8 cellular contexts compared by ENCODE assay signal in the genomic region with DNA sequence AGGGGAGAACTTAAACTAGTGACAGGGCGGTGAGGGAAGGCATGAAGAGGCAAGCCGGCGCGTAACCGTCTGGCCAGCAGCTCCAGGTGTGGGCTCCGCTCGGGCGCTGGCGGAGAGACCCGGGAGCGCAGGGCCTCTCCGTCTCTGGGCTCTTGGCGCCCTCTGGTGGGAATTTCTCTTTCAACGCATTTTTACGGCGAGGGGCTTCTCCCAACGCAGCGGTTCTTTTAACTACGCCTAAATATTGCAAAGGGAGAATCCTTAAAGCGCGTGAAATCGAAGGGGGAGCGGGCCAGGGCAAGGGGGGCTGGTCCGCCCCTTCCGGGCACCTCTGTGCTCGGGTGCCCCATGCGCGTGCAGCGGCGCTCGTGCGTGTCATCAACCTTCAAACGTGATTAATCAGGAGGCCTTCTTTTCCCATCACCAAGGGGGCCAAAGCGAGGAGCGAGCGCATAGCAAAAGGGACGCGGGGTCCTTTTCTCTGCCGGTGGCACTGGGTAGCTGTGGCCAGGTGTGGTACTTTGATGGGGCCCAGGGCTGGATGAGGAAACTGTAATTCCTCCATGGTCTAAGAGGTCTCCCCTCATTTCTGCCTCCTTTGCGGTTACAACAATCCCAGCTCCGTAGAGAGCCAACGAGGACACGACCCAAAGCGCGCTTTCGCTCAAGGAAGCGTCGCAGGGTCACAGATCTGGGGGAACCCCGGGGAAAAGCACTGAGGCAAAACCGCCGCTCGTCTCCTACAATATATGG. TPM values are rescaled to one million over a fixed set of nuclear protein-coding genes. Genes with fewer than 3 reads are reported as not detected.
DNase-seq lines count a peak whose midpoint lies in the region; ATAC-seq, FAIRE-seq and TF ChIP-seq lines count a peak whose summit lies in the region.

No MANE protein-coding gene starts in this region.

- H3K27me3 ChIP-seq in SU-DHL-6 (ENCODE audit: low read length) = no peaks in the 10 kb centered on the region
- H3K27me3 ChIP-seq in iPS DF 6.9 (ENCODE audit: control insufficient read depth, insufficient read depth, low read length) = peaks cover 60% of the 10 kb centered on the region

- no peaks in the 10 kb centered on the region for H4K20me1 ChIP-seq in SU-DHL-6 (ENCODE audit: low read depth, low read length)

- H3K79me2 ChIP-seq in SU-DHL-6 (ENCODE audit: insufficient read depth, low read length) = no peaks in the 10 kb centered on the region

- H3K9me3 ChIP-seq in A549 (no peaks in the 10 kb centered on the region), SU-DHL-6 (ENCODE audit: insufficient read depth, low read length) (no peaks in the 10 kb centered on the region), iPS DF 6.9 (ENCODE audit: control insufficient read depth, insufficient read depth, low read length) (no peaks in the 10 kb centered on the region)

- H3K27ac ChIP-seq in A549 = no peak overlapping the region
- H3K27ac ChIP-seq in SU-DHL-6 (ENCODE audit: low read depth, low read length) = no peak overlapping the region
- no peak overlapping the region for H3K27ac ChIP-seq in iPS DF 6.9 (ENCODE audit: low read length)

- H3K4me3 ChIP-seq in A549 (peak overlapping the region; percentile 43), SU-DHL-6 (ENCODE audit: insufficient read depth, low read length, poor library complexity, severe bottlenecking) (no peak overlapping the region), iPS DF 6.9 (ENCODE audit: low read length) (peak overlapping the region; percentile 22; the same call in 1 of the 2 replicates), skeletal muscle cell (ENCODE audit: low read depth, low read length) (peak overlapping the region; percentile 33)

- no peak for FAIRE-seq in A549 (lab: Jason Lieb, UNC)

- WGBS in A549 (ENCODE audit: missing lambda C conversion rate) = 6% methylated on average over 50 of the region's 52 CpGs
- no CpG with 5 or more reads among the region's 52 CpGs for WGBS in iPS DF 6.9 (ENCODE audit: insufficient coverage, insufficient read length)

- no peak overlapping the region for H3K9ac ChIP-seq in SU-DHL-6 (ENCODE audit: low read length)

- TF ChIP-seq EP300 in A549 (IDR thresholded peaks at IDR 0.05) = no peak

- H3K4me2 ChIP-seq in A549 (peak overlapping the region; percentile 98), SU-DHL-6 (ENCODE audit: low read depth, low read length, poor library complexity, severe bottlenecking) (peak overlapping the region; percentile 22)

- peak; percentile 51 to 80 for ATAC-seq in A549
- ATAC-seq in GM18502 (IDR thresholded peaks at IDR 0.05; ENCODE audit: poor library complexity, unreplicated experiment) = peak; percentile 46
- no peak for ATAC-seq in GM19397 (IDR thresholded peaks at IDR 0.05; ENCODE audit: unreplicated experiment)

- TF ChIP-seq POLR2A in A549 (IDR thresholded peaks at IDR 0.05; ENCODE audit: low read length) = no peak

- DNase-seq in A549 (ENCODE audit: low read depth in 1 of 2, low spot score in 1 of 2) (peak; percentile 67), NCI-H1092 (lab: John Stamatoyannopoulos, UW) (peak; percentile 67), amniotic epithelial cell (ENCODE audit: low read depth) (peak; percentile 36), iPS DF 6.9 (ENCODE audit: low read depth, low spot score) (no peak), skeletal muscle cell (ENCODE audit: low read depth) (no peak)

- POLR2A ChIA-PET in A549 (lab: Yijun Ruan, JAX) = no interaction called here

- CTCF ChIA-PET in A549 (lab: Yijun Ruan, JAX) = interaction anchor here (0.6 to 6.8 kb wide), 48 partner anchors 8 to 1368 kb away, joined by 3 to 95 read pairs (median 4); a partner anchor contains a TSS

- H2AFZ ChIP-seq in SU-DHL-6 (ENCODE audit: low read depth, low read length, severe bottlenecking) = no peak overlapping the region

- TF ChIP-seq RAD21 in A549 (conservative IDR thresholded peaks at IDR 0.05 in 1 of 2, IDR thresholded peaks at IDR 0.05 in 1 of 2) = peak; percentile 85 to 92

- no peaks in the 10 kb centered on the region for H3K9me2 ChIP-seq in SU-DHL-6 (replicated peaks; ENCODE audit: insufficient read depth, low read length)

- H3K4me1 ChIP-seq in A549 (peaks cover 23% of the 10 kb centered on the region), iPS DF 6.9 (ENCODE audit: control insufficient read depth, insufficient read depth, low read length) (peaks cover 3% of the 10 kb centered on the region)

- no peaks in the 10 kb centered on the region for H3F3A ChIP-seq in SU-DHL-6 (ENCODE audit: insufficient read depth)

- H3K36me3 ChIP-seq in SU-DHL-6 (ENCODE audit: low read length) = no peaks in the 10 kb centered on the region
- H3K36me3 ChIP-seq in iPS DF 6.9 (ENCODE audit: control insufficient read depth, insufficient read depth, low read length) = no peaks in the 10 kb centered on the region

- TF ChIP-seq CTCF in A549 (IDR thresholded peaks at IDR 0.05) (peak; percentile 85), SU-DHL-6 (IDR thresholded peaks at IDR 0.05; ENCODE audit: insufficient read depth, low read length, poor library complexity, severe bottlenecking) (peak; percentile 42)

TF ChIP-seq in A549, 52 proteins besides CTCF, POLR2A, EP300 and RAD21:
- TF ChIP-seq RNF2 (IDR thresholded peaks at IDR 0.05; ENCODE audit: borderline replicate concordance, low read depth) = peak; percentile 86
- peak; percentile 78 for TF ChIP-seq SMC3 (IDR thresholded peaks at IDR 0.05)
- TF ChIP-seq RCOR1 (IDR thresholded peaks at IDR 0.05; ENCODE audit: low read depth, low read length) = no peak
- no peak for TF ChIP-seq HEYL (CRISPR knock-in tag; IDR thresholded peaks at IDR 0.05)

RNA-seq across cellular contexts. Expression of a gene that starts 0.8 kb away (rescaled TPM):
- 0.41 and 0.48 TPM in 2 replicates for polyA plus RNA-seq in A549 (2011; rRNA removed)
- polyA plus RNA-seq in A549 (2012; cell fraction: cytosol; rRNA removed) = 0.36 and 0.79 TPM in 2 replicates
- 0.60 and 0.91 TPM in 2 replicates for polyA plus RNA-seq in A549 (2012; cell fraction: nucleus; rRNA removed)
- polyA plus RNA-seq in A549 (2017; fragmentation: RNase III; extraction: RNeasy Plus Mini Kit Qiagen cat#74134 plus additional on column Dnase treatment) = 0.13 to 0.26 TPM (median 0.15 TPM) in 3 replicates
- 0.29 TPM in 1 of 2 replicates, not detected in the other for polyA minus RNA-seq in A549 (2011; rRNA and poly(A)+ RNA removed)

RNA-seq across cellular contexts. Expression of a gene that starts 45.7 kb away (rescaled TPM):
- polyA plus RNA-seq in A549 (2011; rRNA removed) (not detected in 2 replicates), A549 (2017; fragmentation: RNase III; extraction: RNeasy Plus Mini Kit Qiagen cat#74134 plus additional on column Dnase treatment) (not detected in 3 replicates)
- polyA plus RNA-seq in A549 (2012; cell fraction: cytosol; rRNA removed) = not detected in 2 replicates
- polyA plus RNA-seq in A549 (2012; cell fraction: nucleus; rRNA removed) = not detected in 2 replicates
- not detected in 2 replicates for polyA minus RNA-seq in A549 (2011; rRNA and poly(A)+ RNA removed)

Comparison
In these comparisons a context has a peak if more than half of its experiments do, and no peak if none do; other contexts are left out.
1. DNase-seq: peak in A549 (2 of 2), NCI-H1092 (single experiment) and amniotic epithelial cell (single experiment); none in iPS DF 6.9 (single experiment) and skeletal muscle cell (single experiment).